In genomic region chr1:59375321-59376220, GRCh38 we compare ENCODE assay signal across 13 cellular contexts.
DNase-seq lines count a peak whose midpoint lies in the region; ATAC-seq, FAIRE-seq and TF ChIP-seq lines count a peak whose summit lies in the region.
"Had no signal": no experiment of that assay in that cellular context is flagged by ENCODE, and none has a peak within 500 bp of the region (broad histone marks: within the 10 kb centered on the region; RNA-seq: fewer than 3 reads in every experiment).

No MANE protein-coding gene starts in this region.

- H3K27me3 Mint-ChIP-seq in astrocyte (ENCODE audit: low read depth, unreplicated experiment): no peaks in the 10 kb centered on the region

- no peaks in the 10 kb centered on the region for H3K9me3 Mint-ChIP-seq in astrocyte (ENCODE audit: unreplicated experiment)

- peak overlapping the region; percentile 27 for H3K4me3 Mint-ChIP-seq in astrocyte (ENCODE audit: unreplicated experiment)
- H3K4me3 Mint-ChIP-seq: nephron progenitor cell had no signal

- no peaks in the 10 kb centered on the region for H3K9me3 ChIP-seq in astrocyte (ENCODE audit: insufficient read depth, low read depth, low read length)
- no peaks in the 10 kb centered on the region for H3K9me3 ChIP-seq in tibial nerve

- H3K27me3 ChIP-seq in astrocyte (ENCODE audit: insufficient read depth, low read length): no peaks in the 10 kb centered on the region
- no peaks in the 10 kb centered on the region for H3K27me3 ChIP-seq in tibial nerve

- H4K20me1 ChIP-seq in astrocyte (ENCODE audit: insufficient read depth, low read length): no peaks in the 10 kb centered on the region

- H2AFZ ChIP-seq in astrocyte (ENCODE audit: low read depth, low read length): no peak overlapping the region

- WGBS in tibial nerve, 2 donors: 52 to 55% methylated on average over 6 of the region's 6 CpGs

- H3K4me1 Mint-ChIP-seq in astrocyte (ENCODE audit: low read depth, unreplicated experiment): peaks cover 9% of the 10 kb centered on the region
- H3K4me1 Mint-ChIP-seq: nephron progenitor cell had no signal

- no peak for TF ChIP-seq POLR2A in tibial nerve (IDR thresholded peaks at IDR 0.05)

- ATAC-seq in HG02623 (IDR thresholded peaks at IDR 0.05; ENCODE audit: unreplicated experiment): no peak
- no peak for ATAC-seq in HG03280 (IDR thresholded peaks at IDR 0.05; ENCODE audit: unreplicated experiment)

- peak; percentile 96 for FAIRE-seq in astrocyte (lab: Jason Lieb, UNC)
- FAIRE-seq: TTC549 had no signal

- peak overlapping the region; percentile 74 for H3K27ac ChIP-seq in astrocyte (ENCODE audit: low read depth, low read length)
- peak overlapping the region in 3 of 4 donors; percentile 17 to 79 (median 73) for H3K27ac ChIP-seq in tibial nerve

- H3K36me3 ChIP-seq in astrocyte (ENCODE audit: insufficient read depth, low read length) (no peaks in the 10 kb centered on the region), tibial nerve (peaks cover 0 to 6% (median 0%) of the 10 kb centered on the region in 3 donors)

- DNase-seq in HS-5 (ENCODE audit: low read depth): peak; percentile 98
- DNase-seq in astrocyte (ENCODE audit: low read depth): peak; percentile 100
- DNase-seq in iris pigment epithelial cell (ENCODE audit: low read depth): peak; percentile 98
- no peak for DNase-seq in tibial nerve (ENCODE audit: low spot score in 2 of 2)
- no peak for DNase-seq in NCI-H2107 (lab: John Stamatoyannopoulos, UW)
- DNase-seq in NCI-H524 treated with DMSO at 0.1 percent for 48 hours (lab: John Stamatoyannopoulos, UW): no peak
- DNase-seq: activated naive CD4-positive, alpha-beta T cell treated with Interleukin-2 at 50 U/mL for 16 hours; erythroblast; NCI-H526 treated with DMSO at 0.1 percent for 48 hours; nephron progenitor cell had no signal

- peak overlapping the region; percentile 18 for H3K9ac ChIP-seq in astrocyte (ENCODE audit: low read length)

- H3K79me2 ChIP-seq in astrocyte (ENCODE audit: insufficient read depth, low read length): no peaks in the 10 kb centered on the region

- TF ChIP-seq EP300 in tibial nerve (IDR thresholded peaks at IDR 0.05): peak in 1 of 2 donors; percentile 63

- H3K27ac Mint-ChIP-seq in astrocyte (ENCODE audit: unreplicated experiment): peak overlapping the region; percentile 90
- H3K27ac Mint-ChIP-seq: nephron progenitor cell had no signal

- no peaks in the 10 kb centered on the region for H3K36me3 Mint-ChIP-seq in astrocyte (ENCODE audit: low read depth, unreplicated experiment)

- peak overlapping the region; percentile 69 for H3K4me2 ChIP-seq in astrocyte (ENCODE audit: low read length)

- H3K4me3 ChIP-seq in astrocyte (ENCODE audit: insufficient read depth, low read depth, low read length) (no peak overlapping the region), tibial nerve (no peak overlapping the region)

- TF ChIP-seq CTCF in astrocyte (IDR thresholded peaks at IDR 0.05; ENCODE audit: insufficient read depth, low read depth, low read length) (no peak), tibial nerve (IDR thresholded peaks at IDR 0.05) (no peak)

- H3K4me1 ChIP-seq in astrocyte (ENCODE audit: insufficient read depth, low read length) (peaks cover 11% of the 10 kb centered on the region), tibial nerve (no peaks in the 10 kb centered on the region)

Comparison
In these comparisons a context has a peak if more than half of its experiments do, and no peak if none do; other contexts are left out.
1. DNase-seq: peak in HS-5 (single experiment), astrocyte (single experiment) and iris pigment epithelial cell (single experiment); none in tibial nerve (0 of 2), NCI-H2107 (single experiment) and NCI-H524 treated with DMSO at 0.1 percent for 48 hours (single experiment).